5 cellular contexts compared by ENCODE assay signal in the genomic region with DNA sequence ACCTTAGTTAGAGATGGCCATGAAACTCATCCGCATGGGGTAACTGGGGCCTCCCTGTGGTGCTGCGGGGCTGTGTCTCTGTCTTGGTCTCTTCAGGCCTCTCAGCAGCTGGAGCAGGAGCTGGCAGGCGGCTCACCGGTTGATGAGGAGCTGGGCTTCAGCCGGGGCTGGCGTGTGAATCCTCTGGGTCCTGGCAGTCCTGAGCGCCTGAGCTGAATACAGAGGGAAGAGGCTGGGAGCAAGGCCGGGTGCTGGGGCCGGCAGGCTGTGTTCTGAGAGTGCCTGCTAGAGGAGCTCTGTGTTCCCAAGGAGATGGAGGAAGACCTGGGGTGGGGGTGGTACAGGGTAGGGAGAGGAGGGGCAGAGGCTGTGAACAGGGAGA. TPM values are rescaled to one million over a fixed set of nuclear protein-coding genes. Genes with fewer than 3 reads are reported as not detected.
"Had no signal": no experiment of that assay in that cellular context is flagged by ENCODE, and none has a peak within 500 bp of the region (broad histone marks: within the 10 kb centered on the region; RNA-seq: fewer than 3 reads in every experiment).

No MANE protein-coding gene starts in this region.

RNA-seq across cellular contexts. Expression of gene BICDL2, which starts 19.0 kb away (rescaled TPM):
- total RNA-seq: heart left ventricle, myocyte, pulmonary artery endothelial cell, SJCRH30, temporal lobe had no signal
